In genomic region chr14:31068235-31068634, GRCh38 we compare ENCODE assay signal across 22 cellular contexts. TPM values are rescaled to one million over a fixed set of nuclear protein-coding genes. Genes with fewer than 3 reads are reported as not detected.
A peak's percentile ranks its signal among the peaks of the same experiment; 100 is the strongest.
DNase-seq lines count a peak whose midpoint lies in the region; ATAC-seq, FAIRE-seq and TF ChIP-seq lines count a peak whose summit lies in the region.
"Had no signal": no experiment of that assay in that cellular context is flagged by ENCODE, and none has a peak within 500 bp of the region (broad histone marks: within the 10 kb centered on the region; RNA-seq: fewer than 3 reads in every experiment).

No MANE protein-coding gene starts in this region.

- peak; percentile 59 for ATAC-seq in HG02885 (IDR thresholded peaks at IDR 0.05; ENCODE audit: poor library complexity, unreplicated experiment)
- ATAC-seq in body of pancreas, result peak; percentile 12
- ATAC-seq in pancreas, result peak in 3 of 4 donors; percentile 46 to 69 (median 65)
- ATAC-seq in GM18520 (IDR thresholded peaks at IDR 0.05; ENCODE audit: unreplicated experiment), result no peak
- ATAC-seq in HG03045 (IDR thresholded peaks at IDR 0.05; ENCODE audit: unreplicated experiment), result no peak

- H3K4me1 ChIP-seq in body of pancreas, result no peaks in the 10 kb centered on the region
- no peaks in the 10 kb centered on the region for H3K4me1 ChIP-seq in pancreas
- H3K4me1 ChIP-seq: ascending aorta had no signal

- no peak for TF ChIP-seq POLR2A in body of pancreas (IDR thresholded peaks at IDR 0.05)

- H3K36me3 ChIP-seq in body of pancreas (replicated peaks in 1 of 2; ENCODE audit: insufficient read depth in 1 of 2, low read depth in 2 of 2) (no peaks in the 10 kb centered on the region), pancreas (no peaks in the 10 kb centered on the region)

- H3K27ac ChIP-seq in body of pancreas (peak overlapping the region in 2 of 4 donors; percentile 0 to 72), pancreas (peak overlapping the region in 2 of 4 donors; percentile 15 to 34)
- H3K27ac ChIP-seq: ascending aorta, SK-N-MC had no signal

- in situ Hi-C loops in GM13976 (cut with MboI; ENCODE audit: low sequenced_read_pairs, unreplicated experiment), result no loop called here

- H3K4me3 ChIP-seq in body of pancreas, result no peak overlapping the region
- no peak overlapping the region for H3K4me3 ChIP-seq in pancreas
- H3K4me3 ChIP-seq: ascending aorta, SK-N-MC had no signal

- intact Hi-C loops in body of pancreas (cut with DNase I), result no loop called here
- intact Hi-C loops in pancreas (cut with DNase I), result no loop called here

- DNase-seq in GM13976 (ENCODE audit: low spot score) (peak; percentile 46), body of pancreas (peak in 1 of 4 donors; percentile 27), pancreas (no peak), RKO (ENCODE audit: low spot score) (no peak)
- no peak for DNase-seq in stimulated activated CD4-positive, alpha-beta T cell treated with anti-CD3 and anti-CD28 coated beads, Interleukin-1b, Interleukin-23, amount 100 ng/mL, for 48 hours
- DNase-seq: activated CD4-positive, alpha-beta T cell treated with anti-CD3 and anti-CD28 coated beads, Interleukin-2, amount 10 ng/mL, durations not matched to agents 24 days and 14 days; activated naive CD4-positive, alpha-beta T cell; endodermal cell; hippocampal formation; kidney; MM.1S; NCI-H2029; NCI-H510A treated with DMSO at 0.1 percent for 48 hours; retina; substantia nigra; T1000 had no signal

- TF ChIP-seq CTCF in GM13976 (IDR thresholded peaks at IDR 0.05; ENCODE audit: borderline replicate concordance, control extremely low read depth, extremely low read depth, insufficient read depth, missing control alignments) (no peak), body of pancreas (IDR thresholded peaks at IDR 0.05) (no peak), pancreas (IDR thresholded peaks at IDR 0.05) (no peak)

- H3K27me3 ChIP-seq in body of pancreas (no peaks in the 10 kb centered on the region), pancreas (no peaks in the 10 kb centered on the region)
- H3K27me3 ChIP-seq: ascending aorta had no signal

- no peak for FAIRE-seq in pancreas (lab: Jason Lieb, UNC)
- FAIRE-seq: G401.6, kidney had no signal

- 50 to 65% methylated on average over 1 of the region's 1 CpG for WGBS in body of pancreas, 2 donors
- WGBS in pancreas, 2 donors, result 58 to 71% methylated on average over 1 of the region's 1 CpG

- H3K9me3 ChIP-seq in body of pancreas, result no peaks in the 10 kb centered on the region
- no peaks in the 10 kb centered on the region for H3K9me3 ChIP-seq in pancreas
- H3K9me3 ChIP-seq: ascending aorta had no signal

RNA-seq across cellular contexts. Expression of gene STRN3, which starts 42.1 kb away (rescaled TPM):
- total RNA-seq in body of pancreas (10 to 100 TPM; 18.1 to 18.9 TPM), pancreas (10 to 100 TPM in 5 of 6 donors, 1 to 10 TPM in 1; 9.7 to 21.5 (median 11.7) TPM)
- polyA plus RNA-seq in pancreas, result 10 to 100 TPM in 1 of 2 donors, 1 to 10 TPM in 1; 7.3 to 11.5 TPM

RNA-seq across cellular contexts. Expression of gene AP4S1, which starts 42.8 kb away (rescaled TPM):
- total RNA-seq in body of pancreas (10 to 100 TPM in 1 of 2 donors, 1 to 10 TPM in 1; 8.6 to 13.7 TPM), pancreas (1 to 10 TPM; 2.8 to 5.6 (median 3.8) TPM)
- polyA plus RNA-seq in pancreas, result 1 to 10 TPM; 5.0 to 5.6 TPM

Comparison
In these comparisons a context has a peak if more than half of its experiments do, and no peak if none do; other contexts are left out.
1. ATAC-seq: peak in HG02885 (single experiment), body of pancreas (single experiment) and pancreas (3 of 4); none in GM18520 (single experiment) and HG03045 (single experiment).